In genomic region chr4:40550900-40551546, GRCh38 we compare ENCODE assay signal across 8 cellular contexts.
DNase-seq lines count a peak whose midpoint lies in the region; ATAC-seq and TF ChIP-seq lines count a peak whose summit lies in the region.

No MANE protein-coding gene starts in this region.

- no peaks in the 10 kb centered on the region for H3K36me3 ChIP-seq in effector memory CD4-positive, alpha-beta T cell (ENCODE audit: control insufficient read depth, insufficient read depth, low read length)
- H3K36me3 ChIP-seq in naive thymus-derived CD4-positive, alpha-beta T cell (ENCODE audit: control insufficient read depth in 2 of 3, insufficient read depth in 3 of 3, low read length in 3 of 3), result no peaks in the 10 kb centered on the region

- no peaks in the 10 kb centered on the region for H3K27me3 Mint-ChIP-seq in naive thymus-derived CD4-positive, alpha-beta T cell

- CTCF ChIA-PET in naive thymus-derived CD4-positive, alpha-beta T cell (lab: Charles Lee), result interaction anchor here (0.6 kb wide), 1 partner anchor 446 kb away, joined by 3 read pairs; no protein-coding TSS in a partner anchor

- DNase-seq in SIG-M5 treated with dmso at 0.1 percent for 504 hours (lab: John Stamatoyannopoulos, UW; ENCODE audit: unreplicated experiment) (peak; percentile 47), SIG-M5 (lab: John Stamatoyannopoulos, UW) (no peak), GM20000 (ENCODE audit: low spot score) (peak; percentile 47), SHP77 treated with DMSO at 0.1 percent for 48 hours (lab: John Stamatoyannopoulos, UW) (peak; percentile 3), UCSD-AML1 (lab: John Stamatoyannopoulos, UW; ENCODE audit: unreplicated experiment) (no peak)
- DNase-seq in effector memory CD4-positive, alpha-beta T cell, result no peak
- DNase-seq in naive thymus-derived CD4-positive, alpha-beta T cell, result peak in 8 of 9 donors; percentile 25 to 77 (median 62)

- H3K27me3 ChIP-seq in effector memory CD4-positive, alpha-beta T cell (replicated peaks; ENCODE audit: control insufficient read depth, insufficient read depth, low read length, poor library complexity, severe bottlenecking), result no peaks in the 10 kb centered on the region
- no peaks in the 10 kb centered on the region for H3K27me3 ChIP-seq in naive thymus-derived CD4-positive, alpha-beta T cell (ENCODE audit: control insufficient read depth in 2 of 2, insufficient read depth in 2 of 2, low read length in 2 of 2)

- H3K4me1 Mint-ChIP-seq in naive thymus-derived CD4-positive, alpha-beta T cell, result peaks cover 9 to 44% (median 19%) of the 10 kb centered on the region in 7 donors

- H3K36me3 Mint-ChIP-seq in naive thymus-derived CD4-positive, alpha-beta T cell, result peaks cover 0 to 4% (median 0%) of the 10 kb centered on the region in 5 donors

- no peaks in the 10 kb centered on the region for H3K9me3 ChIP-seq in effector memory CD4-positive, alpha-beta T cell (ENCODE audit: control insufficient read depth, low read length)
- no peaks in the 10 kb centered on the region for H3K9me3 ChIP-seq in naive thymus-derived CD4-positive, alpha-beta T cell (ENCODE audit: control insufficient read depth in 2 of 3, low read length in 3 of 3)

- H3K4me1 ChIP-seq in effector memory CD4-positive, alpha-beta T cell (ENCODE audit: control insufficient read depth, insufficient read depth, low read length, poor library complexity, severe bottlenecking), result no peaks in the 10 kb centered on the region
- H3K4me1 ChIP-seq in naive thymus-derived CD4-positive, alpha-beta T cell (ENCODE audit: control insufficient read depth in 2 of 2, insufficient read depth in 2 of 2, low read length in 2 of 2), result peaks cover 0 to 11% of the 10 kb centered on the region in 2 donors

- peak; percentile 61 for TF ChIP-seq CTCF in GM20000 (IDR thresholded peaks at IDR 0.05; ENCODE audit: extremely low read depth, missing control alignments)

- POLR2A ChIA-PET in naive thymus-derived CD4-positive, alpha-beta T cell (lab: Charles Lee), result interaction anchor here (0.6 kb wide), 1 partner anchor 388 kb away, joined by 4 read pairs; no protein-coding TSS in a partner anchor

- ATAC-seq in HG03571 (IDR thresholded peaks at IDR 0.05; ENCODE audit: unreplicated experiment), result peak; percentile 75
- ATAC-seq in naive thymus-derived CD4-positive, alpha-beta T cell, result peak; percentile 68

- H3K4me3 ChIP-seq in effector memory CD4-positive, alpha-beta T cell (ENCODE audit: insufficient read depth, low read depth, low read length, poor library complexity, severe bottlenecking), result peak overlapping the region; percentile 38
- H3K4me3 ChIP-seq in naive thymus-derived CD4-positive, alpha-beta T cell (ENCODE audit: low read length), result peak overlapping the region; percentile 47

- H3K4me3 Mint-ChIP-seq in naive thymus-derived CD4-positive, alpha-beta T cell, result peak overlapping the region; percentile 74 to 95 (median 85)

- H3K27ac Mint-ChIP-seq in naive thymus-derived CD4-positive, alpha-beta T cell, result peak overlapping the region; percentile 83 to 99 (median 92)

- no peaks in the 10 kb centered on the region for H3K9me3 Mint-ChIP-seq in naive thymus-derived CD4-positive, alpha-beta T cell

- intact Hi-C loops in naive thymus-derived CD4-positive, alpha-beta T cell (cut with micrococcal nuclease), result loop anchor here (1.0 to 5.0 kb wide), 8 partner anchors 81 to 494 kb away; partner anchors contain the start of gene N4BP2 (in 1 of the 2)

- H3K27ac ChIP-seq in effector memory CD4-positive, alpha-beta T cell (ENCODE audit: insufficient read depth, low read length, poor library complexity, severe bottlenecking), result no peak overlapping the region
- H3K27ac ChIP-seq in naive thymus-derived CD4-positive, alpha-beta T cell (ENCODE audit: low read depth, low read length), result peak overlapping the region; percentile 61

Comparison
In these comparisons a context has a peak if more than half of its experiments do, and no peak if none do; other contexts are left out.
1. DNase-seq: peak in SIG-M5 treated with dmso at 0.1 percent for 504 hours (single experiment), GM20000 (single experiment), SHP77 treated with DMSO at 0.1 percent for 48 hours (single experiment) and naive thymus-derived CD4-positive, alpha-beta T cell (8 of 9); none in SIG-M5 (single experiment), effector memory CD4-positive, alpha-beta T cell (0 of 3) and UCSD-AML1 (single experiment).